ENCODE assay signal across 8 cellular contexts in the genomic region with DNA sequence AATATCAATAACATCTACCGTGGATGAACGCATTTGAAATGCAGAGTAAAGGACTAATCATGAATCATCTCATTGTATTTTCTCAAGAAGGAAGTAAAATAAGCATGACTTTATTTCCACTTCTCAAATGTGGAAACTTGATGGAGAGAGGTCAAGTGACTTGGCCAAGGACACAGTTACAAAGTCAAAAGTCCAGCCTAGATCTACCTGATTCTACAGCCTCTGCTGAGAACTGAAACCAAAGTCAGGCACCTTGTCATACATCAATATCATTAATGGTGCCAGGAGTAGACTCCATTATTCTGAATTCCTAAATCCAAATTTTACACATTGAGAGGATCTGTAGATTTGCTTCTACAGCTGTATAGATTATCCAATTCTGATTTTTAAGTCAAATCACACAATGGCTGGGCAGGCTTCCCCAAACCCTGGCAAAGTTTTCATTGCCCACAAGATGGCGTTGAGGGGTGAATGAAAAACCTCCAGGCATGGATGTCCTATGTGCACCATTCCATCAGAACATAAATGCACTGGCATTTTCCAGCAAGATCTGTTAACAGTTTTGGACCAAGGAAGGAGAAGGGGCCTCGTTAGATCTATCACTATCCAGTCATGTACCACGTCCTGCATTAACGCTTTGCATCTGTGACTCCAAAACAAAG.
DNase-seq lines count a peak whose midpoint lies in the region; ATAC-seq and TF ChIP-seq lines count a peak whose summit lies in the region.
"Had no signal": no experiment of that assay in that cellular context is flagged by ENCODE, and none has a peak within 500 bp of the region (broad histone marks: within the 10 kb centered on the region; RNA-seq: fewer than 3 reads in every experiment).

No MANE protein-coding gene starts in this region.

- H3K9me3 ChIP-seq in H9 (ENCODE audit: control insufficient read depth, low read depth, low read length) (no peaks in the 10 kb centered on the region), Panc1 (ENCODE audit: control insufficient read depth, insufficient read depth, low read depth, low read length) (no peaks in the 10 kb centered on the region), gastrocnemius medialis (no peaks in the 10 kb centered on the region)
- H3K9me3 ChIP-seq: neutrophil had no signal

- in situ Hi-C loops in Panc1 (cut with HindIII; ENCODE audit: low pct_unique_long_range_greater_than_20kb, low sequenced_read_pairs) (no loop called here), gastrocnemius medialis (cut with MboI; ENCODE audit: low sequenced_read_pairs in 4 of 4) (loop anchor here in 2 of 4 donors (10.0 to 25.0 kb wide), 2 partner anchors 421 to 429 kb away; a partner anchor contains a TSS)

- no peak for DNase-seq in H9
- DNase-seq in Panc1 (ENCODE audit: low read depth, low spot score): no peak
- DNase-seq in fibroblast of the aortic adventitia (ENCODE audit: low read depth): peak; percentile 39
- no peak for DNase-seq in gastrocnemius medialis
- DNase-seq in NCI-H2029 treated with DMSO at 0.1 percent for 48 hours (lab: John Stamatoyannopoulos, UW): no peak
- DNase-seq in dedifferentiated amniotic fluid mesenchymal stem cell (ENCODE audit: extremely low spot score): no peak

- H4K8ac ChIP-seq in H9 (replicated peaks; ENCODE audit: insufficient read length, low read depth, low read length): no peak overlapping the region

- no peak for ATAC-seq in Panc1
- ATAC-seq in gastrocnemius medialis: peak; percentile 69 to 76
- ATAC-seq in GM18502 (IDR thresholded peaks at IDR 0.05; ENCODE audit: poor library complexity, unreplicated experiment): no peak

- intact Hi-C loops in Panc1 (cut with micrococcal nuclease; ENCODE audit: unreplicated experiment) (no loop called here), gastrocnemius medialis (cut with DNase I; ENCODE audit: low total_unique reads) (loop anchor here (1.0 kb wide), 1 partner anchor 424 kb away; no protein-coding TSS in a partner anchor)

- no peak overlapping the region for H3T11ph ChIP-seq in H9 (ENCODE audit: low read length)

- H3K9ac ChIP-seq in H9 (ENCODE audit: extremely low read depth, insufficient read length, low read length): no peak overlapping the region

- H3K23me2 ChIP-seq in H9 (ENCODE audit: insufficient read length, low read depth, low read length, poor library complexity, severe bottlenecking): no peaks in the 10 kb centered on the region

- H3K36me3 ChIP-seq in Panc1 (ENCODE audit: control insufficient read depth, insufficient read depth, low read length) (no peaks in the 10 kb centered on the region), gastrocnemius medialis (no peaks in the 10 kb centered on the region)
- H3K36me3 ChIP-seq: neutrophil had no signal

- no peak overlapping the region for H2BK5ac ChIP-seq in H9 (ENCODE audit: insufficient read length, low read length)

- H3K4me1 Mint-ChIP-seq in H9: peaks cover 51 to 52% of the 10 kb centered on the region in 2 experiments

- H2AFZ ChIP-seq in H9 (ENCODE audit: low read length): no peak overlapping the region

- H2BK20ac ChIP-seq in H9 (ENCODE audit: low read depth, low read length, poor library complexity, severe bottlenecking): no peak overlapping the region

- peaks cover under 1 to 17% (median 16%) of the 10 kb centered on the region in 3 experiments; a peak in 6 of 7 replicates for H3K36me3 Mint-ChIP-seq in H9 (ENCODE audit: insufficient read depth in 1 of 3, low read depth in 3 of 3)

- H2AK5ac ChIP-seq in H9 (ENCODE audit: insufficient read length, low read length): no peak overlapping the region

- no peak overlapping the region for H4K5ac ChIP-seq in H9 (ENCODE audit: insufficient read length, low read depth, low read length)

- H3K27me3 Mint-ChIP-seq in H9 (ENCODE audit: low read depth): no peaks in the 10 kb centered on the region

- no peak overlapping the region for H3K4me2 ChIP-seq in H9 (ENCODE audit: insufficient read depth, insufficient read length, low read length)

- no peak overlapping the region for H3K18ac ChIP-seq in H9 (ENCODE audit: insufficient read length, low read depth, low read length)

- peaks cover 4% of the 10 kb centered on the region; the same call in 1 of the 2 replicates for H3K79me2 ChIP-seq in H9 (ENCODE audit: insufficient read depth, low read length)

- H3K23ac ChIP-seq in H9 (ENCODE audit: insufficient read length, low read depth, low read length): no peak overlapping the region

- no peak for TF ChIP-seq POLR2A in gastrocnemius medialis (IDR thresholded peaks at IDR 0.05)

- BruUV-seq in Panc1 (replicated peaks; lab: Mats Ljungman, UMichigan): no TSS peak

- no peak overlapping the region for H3K27ac Mint-ChIP-seq in H9

- peak; percentile 72 for TF ChIP-seq CTCF in H9 (conservative IDR thresholded peaks at IDR 0.05)
- TF ChIP-seq CTCF in Panc1 (IDR thresholded peaks at IDR 0.05): peak; percentile 49
- peak; percentile 44 for TF ChIP-seq CTCF in fibroblast of the aortic adventitia (IDR thresholded peaks at IDR 0.05; ENCODE audit: insufficient read depth, low read length)
- peak in 4 of 5 experiments; percentile 19 to 59 (median 47) for TF ChIP-seq CTCF in gastrocnemius medialis (IDR thresholded peaks at IDR 0.05 in 4 of 5, conservative IDR thresholded peaks at IDR 0.05 in 1 of 5)

- no peak overlapping the region for H3K56ac ChIP-seq in H9 (ENCODE audit: insufficient read length, low read depth, low read length)

- CTCF ChIA-PET in Panc1 (lab: Charles Lee): no interaction called here

- WGBS in H9 (ENCODE audit: extremely low coverage, insufficient read length, low lambda C conversion rate): no CpG with 5 or more reads among the region's 6 CpGs

- no peaks in the 10 kb centered on the region for H3K79me1 ChIP-seq in H9 (ENCODE audit: insufficient read depth, low read depth, low read length, poor library complexity, severe bottlenecking)

- no peak overlapping the region for H3K14ac ChIP-seq in H9 (ENCODE audit: insufficient read depth, low read length)

- H2BK15ac ChIP-seq in H9 (ENCODE audit: low read depth, low read length): no peak overlapping the region

- no peak overlapping the region for H3K4me3 Mint-ChIP-seq in H9

- peaks cover 3 to 4% of the 10 kb centered on the region in 2 experiments; a peak in 3 of 5 replicates for H3K9me3 Mint-ChIP-seq in H9

- H2BK12ac ChIP-seq in H9 (ENCODE audit: insufficient read length, low read depth, low read length): no peak overlapping the region

- no peak overlapping the region for H3K4me3 ChIP-seq in Panc1 (ENCODE audit: low read depth in 2 of 2, low read length in 2 of 2)
- H3K4me3 ChIP-seq in fibroblast of the aortic adventitia (ENCODE audit: low read depth, low read length): no peak overlapping the region
- no peak overlapping the region for H3K4me3 ChIP-seq in gastrocnemius medialis

- no peak overlapping the region for H2BK120ac ChIP-seq in H9 (ENCODE audit: low read depth, low read length, poor library complexity, severe bottlenecking)

- POLR2A ChIA-PET in Panc1 (lab: Charles Lee): no interaction called here

- H3K27me3 ChIP-seq in H9 (ENCODE audit: insufficient read depth, low read length) (no peaks in the 10 kb centered on the region), Panc1 (ENCODE audit: control insufficient read depth, insufficient read depth, low read length) (no peaks in the 10 kb centered on the region), gastrocnemius medialis (no peaks in the 10 kb centered on the region)

- no peak overlapping the region for H4K91ac ChIP-seq in H9 (ENCODE audit: insufficient read length, low read depth, low read length)

- H4K20me1 ChIP-seq in H9 (ENCODE audit: control insufficient read depth, insufficient read depth, insufficient read length): no peaks in the 10 kb centered on the region

- H3K27ac ChIP-seq in H9 (ENCODE audit: insufficient read length, low read depth, low read length) (no peak overlapping the region), Panc1 (ENCODE audit: low read length) (no peak overlapping the region), gastrocnemius medialis (no peak overlapping the region)
- H3K27ac ChIP-seq: neutrophil had no signal

- peaks cover 13% of the 10 kb centered on the region for H3K4me1 ChIP-seq in H9 (ENCODE audit: insufficient read depth, low read length)
- no peaks in the 10 kb centered on the region for H3K4me1 ChIP-seq in Panc1 (ENCODE audit: control insufficient read depth, insufficient read depth, low read length)
- peaks cover 0 to 3% of the 10 kb centered on the region in 2 donors for H3K4me1 ChIP-seq in gastrocnemius medialis

- no peak overlapping the region for H3K4ac ChIP-seq in H9 (ENCODE audit: low read depth, low read length)

Comparison
In these comparisons a context has a peak if more than half of its experiments do, and no peak if none do; other contexts are left out.
1. ATAC-seq: peak in gastrocnemius medialis (2 of 2); none in Panc1 (single experiment) and GM18502 (single experiment).
2. Peak in every context shown above with its lines, with median percentiles within 50 percentile points of each other: CTCF ChIP-seq.